Comparison of ENCODE assay signal across 28 cellular contexts in genomic region chr17:57559634-57560387, GRCh38.
DNase-seq lines count a peak whose midpoint lies in the region; ATAC-seq and TF ChIP-seq lines count a peak whose summit lies in the region.
"Had no signal": no experiment of that assay in that cellular context is flagged by ENCODE, and none has a peak within 500 bp of the region (broad histone marks: within the 10 kb centered on the region; RNA-seq: fewer than 3 reads in every experiment).

No MANE protein-coding gene starts in this region.

- TF ChIP-seq EP300 in esophagus muscularis mucosa (IDR thresholded peaks at IDR 0.05), result no peak

- H3K4me1 Mint-ChIP-seq in naive B cell, result peaks cover 52 to 76% (median 70%) of the 10 kb centered on the region in 3 donors

- intact Hi-C loops in esophagus muscularis mucosa (cut with DNase I), result no loop called here

- no peaks in the 10 kb centered on the region for H3K36me3 Mint-ChIP-seq in naive B cell

- H3K9me2 ChIP-seq in Karpas-422 (replicated peaks; ENCODE audit: insufficient read depth, low read length), result no peaks in the 10 kb centered on the region

- peak; percentile 15; the same call in 1 of the 3 replicates for ATAC-seq in SK-N-SH treated with all-trans-retinoic acid at 6 μM for 48 hours
- no peak for ATAC-seq in naive B cell (ENCODE audit: low read depth in 2 of 2)
- no peak for ATAC-seq in GM21367 (IDR thresholded peaks at IDR 0.05; ENCODE audit: unreplicated experiment)
- ATAC-seq: activated T-cell treated with anti-CD3 and anti-CD28 coated beads, Interleukin-2, amount 50 U/mL, for 4 hours; esophagus mucosa; HCT116; left lobe of liver; right cardiac atrium had no signal

- TF ChIP-seq CTCF in esophagus muscularis mucosa (IDR thresholded peaks at IDR 0.05), result no peak

- H3K79me2 ChIP-seq in Karpas-422 (ENCODE audit: low read length), result peaks cover 68% of the 10 kb centered on the region

- 96% methylated on average over 13 of the region's 17 CpGs for WGBS in esophagus muscularis mucosa

- H3K27ac Mint-ChIP-seq in naive B cell, result peak overlapping the region in 5 of 6 donors; percentile 17 to 97 (median 78)
- H3K27ac Mint-ChIP-seq: IgD-negative memory B cell had no signal

- peak overlapping the region; percentile 50 to 97 (median 94) for H3K4me2 ChIP-seq in BLaER1 treated with 17β-estradiol and CSF1 and Interleukin-3, amounts not matched to agents 10 nM and 100 nM
- H3K4me2 ChIP-seq in Karpas-422 (ENCODE audit: low read depth, low read length, poor library complexity, severe bottlenecking), result no peak overlapping the region

- DNase-seq in Karpas-422, result no peak
- DNase-seq in naive B cell, result no peak
- DNase-seq in esophagus muscularis mucosa (ENCODE audit: extremely low spot score), result no peak
- DNase-seq in HT-29 (ENCODE audit: low spot score), result no peak
- no peak for DNase-seq in activated effector memory CD4-positive, alpha-beta T cell treated with Interleukin-2 at 50 U/mL for 16 hours
- DNase-seq: activated naive CD4-positive, alpha-beta T cell; activated T-cell treated with anti-CD3 and anti-CD28 coated beads, Interleukin-2, amount 50 U/mL, for 4 hours; brain microvascular endothelial cell; C1 segment of cervical spinal cord; effector memory CD4-positive, alpha-beta T cell; hypothalamus; MG63; NCI-H524; NK-92 treated with Interleukin-12 subunit alpha and Interleukin-12 subunit beta, amount 100 ng/mL, for 24 hours; right cardiac atrium; stimulated activated CD4-positive, alpha-beta T cell treated with anti-CD3 and anti-CD28 coated beads, Interleukin-12 subunit alpha, Interleukin-12 subunit beta, amount 100 ng/mL, for 4 hours; stimulated activated CD4-positive, alpha-beta T cell treated with anti-CD3 and anti-CD28 coated beads, Interleukin-4, amount 100 ng/mL, for 24 hours; stimulated activated naive CD4-positive, alpha-beta T cell had no signal

- peaks cover 0 to 12% (median 0%) of the 10 kb centered on the region in 11 experiments; a peak in 3 of 22 replicates for H4K20me1 ChIP-seq in BLaER1 treated with 17β-estradiol and CSF1 and Interleukin-3, amounts not matched to agents 10 nM and 100 nM
- H4K20me1 ChIP-seq in Karpas-422 (ENCODE audit: insufficient read depth, low read depth, low read length), result no peaks in the 10 kb centered on the region

- H3K36me3 ChIP-seq in BLaER1 treated with 17β-estradiol and CSF1 and Interleukin-3, amounts not matched to agents 10 nM and 100 nM, result peaks cover 0 to 49% (median 16%) of the 10 kb centered on the region in 11 experiments; a peak in 14 of 22 replicates
- H3K36me3 ChIP-seq in Karpas-422 (ENCODE audit: insufficient read depth, low read length) (no peaks in the 10 kb centered on the region), esophagus muscularis mucosa (no peaks in the 10 kb centered on the region)
- H3K36me3 ChIP-seq: brain microvascular endothelial cell, MG63, thoracic aorta had no signal

- H3K9me3 ChIP-seq in BLaER1 treated with 17β-estradiol and CSF1 and Interleukin-3, amounts not matched to agents 10 nM and 100 nM (replicated peaks in 1 of 11), result no peaks in the 10 kb centered on the region
- H3K9me3 ChIP-seq in Karpas-422 (ENCODE audit: low read length) (no peaks in the 10 kb centered on the region), esophagus muscularis mucosa (no peaks in the 10 kb centered on the region)
- H3K9me3 ChIP-seq: MG63, thoracic aorta had no signal

- peak overlapping the region in 7 of 11 experiments; percentile 42 to 85 (median 77); a peak in 13 of 22 replicates for H3K9ac ChIP-seq in BLaER1 treated with 17β-estradiol and CSF1 and Interleukin-3, amounts not matched to agents 10 nM and 100 nM
- H3K9ac ChIP-seq in Karpas-422 (ENCODE audit: low read length), result no peak overlapping the region
- H3K9ac ChIP-seq: parathyroid adenoma had no signal

- peaks cover 69 to 99% (median 85%) of the 10 kb centered on the region in 10 experiments for H3K4me1 ChIP-seq in BLaER1 treated with 17β-estradiol and CSF1 and Interleukin-3, amounts not matched to agents 10 nM and 100 nM
- H3K4me1 ChIP-seq in Karpas-422 (ENCODE audit: low read length) (peaks cover 6% of the 10 kb centered on the region), esophagus muscularis mucosa (peaks cover 4 to 14% (median 13%) of the 10 kb centered on the region in 4 donors)

- H3K4me3 ChIP-seq in BLaER1 treated with 17β-estradiol and CSF1 and Interleukin-3, amounts not matched to agents 10 nM and 100 nM, result peak overlapping the region in 1 of 10 experiments; percentile 22; a peak in 2 of 20 replicates
- no peak overlapping the region for H3K4me3 ChIP-seq in Karpas-422 (ENCODE audit: low read length)
- no peak overlapping the region for H3K4me3 ChIP-seq in esophagus muscularis mucosa
- H3K4me3 ChIP-seq: MG63, thoracic aorta had no signal

- TF ChIP-seq POLR2A in esophagus muscularis mucosa (IDR thresholded peaks at IDR 0.05; ENCODE audit: low read depth), result no peak

- H2AFZ ChIP-seq in Karpas-422 (ENCODE audit: low read length), result no peak overlapping the region
- H2AFZ ChIP-seq: parathyroid adenoma had no signal

- peak overlapping the region in 8 of 11 experiments; percentile 85 to 94 (median 90); a peak in 16 of 22 replicates for H3K27ac ChIP-seq in BLaER1 treated with 17β-estradiol and CSF1 and Interleukin-3, amounts not matched to agents 10 nM and 100 nM
- H3K27ac ChIP-seq in Karpas-422 (ENCODE audit: low read length), result peak overlapping the region; percentile 30; the same call in 1 of the 2 replicates
- H3K27ac ChIP-seq in esophagus muscularis mucosa (replicated peaks in 1 of 4), result no peak overlapping the region
- H3K27ac ChIP-seq: brain microvascular endothelial cell, HL-60, thoracic aorta had no signal

- 0 out of 22 replicates have a peak, but pooled peaks cover 0 to 7% (median 0%) of the 10 kb centered on the region in 11 experiments for H3K27me3 ChIP-seq in BLaER1 treated with 17β-estradiol and CSF1 and Interleukin-3, amounts not matched to agents 10 nM and 100 nM
- H3K27me3 ChIP-seq in Karpas-422 (ENCODE audit: low read length) (no peaks in the 10 kb centered on the region), esophagus muscularis mucosa (no peaks in the 10 kb centered on the region)
- H3K27me3 ChIP-seq: brain microvascular endothelial cell, MG63 had no signal

- no peaks in the 10 kb centered on the region for H3K27me3 Mint-ChIP-seq in naive B cell
- H3K27me3 Mint-ChIP-seq: IgD-negative memory B cell had no signal

- peak overlapping the region in 1 of 8 donors; percentile 9 for H3K4me3 Mint-ChIP-seq in naive B cell
- H3K4me3 Mint-ChIP-seq: activated T-cell treated with anti-CD3 and anti-CD28 coated beads, Interleukin-2, amount 50 U/mL, for 4 hours; IgD-negative memory B cell had no signal

- H3K9me3 Mint-ChIP-seq in naive B cell, result no peaks in the 10 kb centered on the region
- H3K9me3 Mint-ChIP-seq: activated T-cell treated with anti-CD3 and anti-CD28 coated beads, Interleukin-2, amount 50 U/mL, for 4 hours; IgD-negative memory B cell had no signal

TF ChIP-seq in SK-N-SH treated with all-trans-retinoic acid at 6 μM for 48 hours, 23 proteins besides CTCF, POLR2A, EP300 and RAD21:
- peak; percentile 8; the same call in 1 of the 2 replicates for TF ChIP-seq CSRNP3 (CRISPR knock-in tag; IDR thresholded peaks at IDR 0.05)
- TF ChIP-seq RARB (CRISPR knock-in tag; IDR thresholded peaks at IDR 0.05), result no peak
- TF ChIP-seq TCF4 (CRISPR knock-in tag; IDR thresholded peaks at IDR 0.05; ENCODE audit: borderline replicate concordance), result peak; percentile 97

Comparison
In these comparisons a context has a peak if more than half of its experiments do, and no peak if none do; other contexts are left out.
1. H3K27ac ChIP-seq: peak in BLaER1 treated with 17β-estradiol and CSF1 and Interleukin-3, amounts not matched to agents 10 nM and 100 nM (8 of 11) and Karpas-422 (single experiment); none in esophagus muscularis mucosa (0 of 4).